Comparison of ENCODE assay signal across 17 cellular contexts in the genomic region with DNA sequence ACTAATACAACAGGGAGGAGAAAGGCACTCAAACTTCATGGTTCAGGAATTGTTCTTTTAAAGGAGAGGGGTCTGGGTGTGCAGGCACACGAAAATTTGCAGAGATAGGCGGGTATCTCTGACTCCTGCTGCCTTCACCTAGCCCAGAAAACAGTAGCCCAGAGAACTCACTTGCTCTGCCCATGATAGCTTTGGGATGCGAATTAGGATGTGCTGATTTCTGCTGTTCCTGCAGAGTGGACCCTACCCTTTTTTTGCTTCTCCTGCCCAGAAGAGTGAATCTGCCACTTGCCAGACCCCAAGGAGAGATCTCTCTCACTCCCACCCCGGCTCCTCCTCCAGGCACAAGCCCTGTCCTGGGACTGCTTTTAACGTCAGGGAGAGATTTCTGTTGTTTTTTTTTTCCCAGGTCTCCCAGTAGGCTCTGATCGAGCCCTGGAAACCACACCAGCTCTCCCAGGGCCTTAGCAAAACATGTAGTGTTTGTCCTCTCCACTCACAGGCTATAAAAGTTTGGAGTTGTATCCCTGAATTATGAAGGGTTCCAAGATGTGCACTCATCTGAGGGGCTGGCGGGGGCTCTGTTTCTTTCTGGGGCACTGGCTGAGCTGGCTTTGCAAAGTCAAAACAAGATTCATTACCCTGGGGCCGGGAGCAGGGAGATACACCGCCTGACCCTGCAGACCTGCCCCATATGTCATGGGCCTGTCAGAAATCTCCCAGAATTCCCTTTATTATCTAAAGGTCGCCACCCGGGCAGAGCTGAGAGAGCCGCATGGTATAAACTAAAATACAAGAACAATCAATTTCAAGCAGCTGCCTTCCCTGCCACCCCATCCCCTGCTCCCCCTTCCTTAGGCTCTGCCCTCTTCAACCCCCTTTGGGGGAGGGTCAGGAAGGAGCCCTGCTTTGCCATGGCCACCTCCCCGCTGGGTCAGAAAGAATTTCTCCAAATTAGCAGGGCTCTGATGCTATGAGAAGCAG. TPM values are rescaled to one million over a fixed set of nuclear protein-coding genes. Genes with fewer than 3 reads are reported as not detected.
A peak's percentile ranks its signal among the peaks of the same experiment; 100 is the strongest.
DNase-seq lines count a peak whose midpoint lies in the region; ATAC-seq and TF ChIP-seq lines count a peak whose summit lies in the region.
"Had no signal": no experiment of that assay in that cellular context is flagged by ENCODE, and none has a peak within 500 bp of the region (broad histone marks: within the 10 kb centered on the region; RNA-seq: fewer than 3 reads in every experiment).

No MANE protein-coding gene starts in this region.

- H3K27ac Mint-ChIP-seq in osteocyte (ENCODE audit: unreplicated experiment): peak overlapping the region; percentile 76
- no peak overlapping the region for H3K27ac Mint-ChIP-seq in T-helper 17 cell

- no peaks in the 10 kb centered on the region for H3K27me3 Mint-ChIP-seq in osteocyte (ENCODE audit: unreplicated experiment)
- H3K27me3 Mint-ChIP-seq in T-helper 17 cell: peaks cover 74% of the 10 kb centered on the region

- H3K4me1 Mint-ChIP-seq in osteocyte (ENCODE audit: unreplicated experiment) (peaks cover 72% of the 10 kb centered on the region), T-helper 17 cell (peaks cover 4% of the 10 kb centered on the region)
- H3K4me1 Mint-ChIP-seq: stimulated activated naive CD8-positive, alpha-beta T cell treated with anti-CD3 and anti-CD28 coated beads, Interleukin-15, amount 100 ng/mL, for 72 hours had no signal

- no peaks in the 10 kb centered on the region for H3K9me3 ChIP-seq in left ventricle myocardium inferior (replicated peaks)
- no peaks in the 10 kb centered on the region for H3K9me3 ChIP-seq in uterus
- H3K9me3 ChIP-seq in T-helper 17 cell (ENCODE audit: control insufficient read depth, low read length, poor library complexity, severe bottlenecking): no peaks in the 10 kb centered on the region

- no peak for TF ChIP-seq POLR2A in uterus (IDR thresholded peaks at IDR 0.05)

- H3K4me1 ChIP-seq in left ventricle myocardium inferior (peaks cover 96% of the 10 kb centered on the region), uterus (peaks cover 14 to 16% of the 10 kb centered on the region in 2 donors)

- H3K36me3 ChIP-seq in left ventricle myocardium inferior (no peaks in the 10 kb centered on the region), uterus (no peaks in the 10 kb centered on the region)

- no peak for ATAC-seq in T-helper 17 cell
- ATAC-seq: activated T-cell treated with anti-CD3 and anti-CD28 coated beads, Interleukin-2, amount 50 U/mL, for 4 hours; stimulated activated naive CD8-positive, alpha-beta T cell treated with anti-CD3 and anti-CD28 coated beads, Interleukin-15, amount 100 ng/mL, for 72 hours had no signal

- intact Hi-C loops in left ventricle myocardium inferior (cut with micrococcal nuclease) (no loop called here), uterus (cut with DNase I; ENCODE audit: low total_unique reads) (no loop called here)

- DNase-seq in NCI-H82 (lab: John Stamatoyannopoulos, UW) (peak; percentile 20), NCI-H82 treated with DMSO at 0.1 percent for 48 hours (lab: John Stamatoyannopoulos, UW; ENCODE audit: unreplicated experiment) (no peak), left ventricle myocardium inferior (no peak), osteocyte (ENCODE audit: extremely low spot score, unreplicated experiment) (no peak), uterus (peak; percentile 56 to 75), NCI-H1417 (lab: John Stamatoyannopoulos, UW) (no peak), NCI-H2171 treated with DMSO at 0.1 percent for 48 hours (lab: John Stamatoyannopoulos, UW) (no peak), T-helper 17 cell (no peak)
- DNase-seq: activated T-cell treated with anti-CD3 and anti-CD28 coated beads, Interleukin-2, amount 50 U/mL, for 4 hours; amniotic stem cell; HCEC 1CT; hippocampal formation; MV-4-11; PC-9; stimulated activated naive CD8-positive, alpha-beta T cell treated with anti-CD3 and anti-CD28 coated beads, Interleukin-15, amount 100 ng/mL, for 72 hours; T-helper 1 cell had no signal

- H3K27me3 ChIP-seq in left ventricle myocardium inferior (ENCODE audit: low read depth) (no peaks in the 10 kb centered on the region), uterus (no peaks in the 10 kb centered on the region)

- H3K4me3 ChIP-seq in left ventricle myocardium inferior: no peak overlapping the region
- H3K4me3 ChIP-seq in uterus: no peak overlapping the region
- H3K4me3 ChIP-seq: PC-9 had no signal

- H3K36me3 Mint-ChIP-seq in osteocyte (ENCODE audit: unreplicated experiment) (peaks cover 7% of the 10 kb centered on the region), T-helper 17 cell (ENCODE audit: low read depth) (no peaks in the 10 kb centered on the region)

- no peaks in the 10 kb centered on the region for H3K9me3 Mint-ChIP-seq in osteocyte (ENCODE audit: unreplicated experiment)
- H3K9me3 Mint-ChIP-seq: activated T-cell treated with anti-CD3 and anti-CD28 coated beads, Interleukin-2, amount 50 U/mL, for 4 hours; stimulated activated naive CD8-positive, alpha-beta T cell treated with anti-CD3 and anti-CD28 coated beads, Interleukin-15, amount 100 ng/mL, for 72 hours had no signal

- H3K27ac ChIP-seq in left ventricle myocardium inferior (replicated peaks) (peak overlapping the region; percentile 74), uterus (peak overlapping the region; percentile 75 to 83)
- H3K27ac ChIP-seq: 22Rv1, PC-9 had no signal

- H3K4me3 Mint-ChIP-seq in osteocyte (ENCODE audit: unreplicated experiment): no peak overlapping the region
- no peak overlapping the region for H3K4me3 Mint-ChIP-seq in T-helper 17 cell
- H3K4me3 Mint-ChIP-seq: activated T-cell treated with anti-CD3 and anti-CD28 coated beads, Interleukin-2, amount 50 U/mL, for 4 hours; stimulated activated naive CD8-positive, alpha-beta T cell treated with anti-CD3 and anti-CD28 coated beads, Interleukin-15, amount 100 ng/mL, for 72 hours had no signal

- TF ChIP-seq CTCF in left ventricle myocardium inferior (IDR thresholded peaks at IDR 0.05; ENCODE audit: borderline replicate concordance) (no peak), osteocyte (IDR thresholded peaks at IDR 0.05) (no peak), uterus (IDR thresholded peaks at IDR 0.05) (no peak)

RNA-seq across cellular contexts. Expression of a gene that starts 17.9 kb away (rescaled TPM):
- 29.1 TPM for total RNA-seq in left ventricle myocardium inferior
- 19.5 and 20.5 TPM in 2 replicates for total RNA-seq in osteocyte
- total RNA-seq in uterus: 10 to 100 TPM in 2 of 4 donors, 1 to 10 TPM in 2; 5.4 to 94.5 (median 9.5) TPM
- total RNA-seq in T-helper 17 cell: 1 to 10 TPM; 1.0 to 2.2 TPM

Comparison
In these comparisons a context has a peak if more than half of its experiments do, and no peak if none do; other contexts are left out.
1. DNase-seq: peak in NCI-H82 (single experiment) and uterus (2 of 2); none in NCI-H82 treated with DMSO at 0.1 percent for 48 hours (single experiment), left ventricle myocardium inferior (single experiment), osteocyte (single experiment), NCI-H1417 (0 of 3), NCI-H2171 treated with DMSO at 0.1 percent for 48 hours (single experiment) and T-helper 17 cell (0 of 3).